ENCODE assay signal across 6 cellular contexts in the genomic region with DNA sequence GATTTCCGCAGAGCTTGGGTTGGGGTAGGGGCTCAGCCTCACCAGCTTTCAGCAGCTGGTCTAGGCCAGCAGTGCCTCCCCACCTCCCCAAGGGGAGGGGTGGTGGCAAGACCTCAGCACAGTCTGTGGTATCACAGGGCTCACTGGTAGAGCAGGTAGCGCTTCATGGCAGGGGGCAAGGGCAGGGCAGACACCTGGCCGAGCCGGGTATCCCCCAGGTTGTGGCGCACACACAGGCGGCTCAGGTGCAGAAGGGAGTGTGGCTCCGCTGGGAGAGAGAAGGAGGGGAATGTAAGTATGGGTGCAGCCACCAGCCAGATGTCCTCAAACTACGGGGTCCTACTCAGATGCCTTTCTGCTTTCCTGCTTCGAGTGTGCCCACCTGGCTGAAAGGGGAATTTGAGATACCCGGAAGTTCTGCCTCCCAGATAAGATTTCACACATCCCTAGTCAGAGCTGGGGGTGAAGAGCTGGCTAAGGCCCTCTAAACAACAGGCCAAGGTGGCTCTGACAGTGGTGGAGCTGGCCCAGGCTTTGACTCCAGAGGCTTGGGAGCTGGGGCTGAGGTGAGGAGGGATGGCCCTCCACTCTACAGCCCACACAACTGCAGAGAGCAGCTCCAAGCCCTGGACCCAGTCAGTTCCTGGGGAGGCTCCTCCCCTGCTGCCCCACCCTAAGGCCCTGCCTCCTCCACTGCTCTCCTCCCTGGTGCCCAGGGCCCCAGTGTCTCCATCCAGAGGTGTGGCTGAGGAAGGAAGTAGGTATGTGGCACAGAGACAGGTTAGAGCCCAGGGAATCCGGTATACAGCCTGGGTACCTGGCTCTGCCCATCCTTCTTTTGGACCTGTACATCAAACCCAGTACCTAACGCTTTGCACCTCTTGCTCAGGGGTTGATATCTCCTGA. TPM values are rescaled to one million over a fixed set of nuclear protein-coding genes. Genes with fewer than 3 reads are reported as not detected.
DNase-seq lines count a peak whose midpoint lies in the region; ATAC-seq and TF ChIP-seq lines count a peak whose summit lies in the region.

No MANE protein-coding gene starts in this region.

- no TSS peak for BruUV-seq in Panc1 (replicated peaks; lab: Mats Ljungman, UMichigan)

- CTCF ChIA-PET in Panc1 (lab: Charles Lee): interaction anchor here (1.2 kb wide), 1 partner anchor 105 kb away, joined by 5 read pairs; a partner anchor contains a TSS

- H3K27ac ChIP-seq in Panc1 (ENCODE audit: low read length): peak overlapping the region; percentile 88

- H3K4me3 ChIP-seq in Panc1 (ENCODE audit: low read depth in 2 of 2, low read length in 2 of 2): peak overlapping the region; percentile 75 to 84

- peaks cover 28% of the 10 kb centered on the region for H3K4me1 ChIP-seq in Panc1 (ENCODE audit: control insufficient read depth, insufficient read depth, low read length)

- DNase-seq in GM13977 (ENCODE audit: low spot score) (peak; percentile 41), Panc1 (ENCODE audit: low read depth, low spot score) (no peak), nucleus accumbens (lab: John Stamatoyannopoulos, UW) (no peak)
- DNase-seq in stimulated activated CD4-positive, alpha-beta T cell treated with anti-CD3 and anti-CD28 coated beads, Interleukin-2, amount 100 ng/mL, for 24 hours: peak; percentile 37 to 66

- ATAC-seq in Panc1 (peak; percentile 55), esophagus mucosa (peak; percentile 53), GM19452 (IDR thresholded peaks at IDR 0.05; ENCODE audit: unreplicated experiment) (no peak)

- no peaks in the 10 kb centered on the region for H3K9me3 ChIP-seq in Panc1 (ENCODE audit: control insufficient read depth, insufficient read depth, low read depth, low read length)

- intact Hi-C loops in Panc1 (cut with micrococcal nuclease; ENCODE audit: unreplicated experiment): no loop called here

- in situ Hi-C loops in GM13977 (cut with MboI; ENCODE audit: low pct_unique_long_range_greater_than_20kb, low sequenced_read_pairs, unreplicated experiment): no loop called here
- in situ Hi-C loops in Panc1 (cut with HindIII; ENCODE audit: low pct_unique_long_range_greater_than_20kb, low sequenced_read_pairs): no loop called here

- TF ChIP-seq CTCF in GM13977 (IDR thresholded peaks at IDR 0.05; ENCODE audit: extremely low read depth, insufficient read depth, missing control alignments): no peak
- no peak for TF ChIP-seq CTCF in Panc1 (IDR thresholded peaks at IDR 0.05)

- peaks cover 6% of the 10 kb centered on the region; the same call in 1 of the 2 replicates for H3K36me3 ChIP-seq in Panc1 (ENCODE audit: control insufficient read depth, insufficient read depth, low read length)

- H3K27me3 ChIP-seq in Panc1 (ENCODE audit: control insufficient read depth, insufficient read depth, low read length): no peaks in the 10 kb centered on the region

- POLR2A ChIA-PET in Panc1 (lab: Charles Lee): interaction anchor here (0.6 kb wide), 2 partner anchors 11 to 23 kb away, joined by 4 to 8 read pairs; no protein-coding TSS in a partner anchor

RNA-seq across cellular contexts. Expression of a gene that starts 1.8 kb away (rescaled TPM):
- 11.6 TPM for total RNA-seq in Panc1 (2021; ENCODE audit: unreplicated experiment)
- 10.6 TPM for polyA plus RNA-seq in Panc1 (2012; ENCODE audit: insufficient read length)
- total RNA-seq in esophagus mucosa: 6.4 TPM

RNA-seq across cellular contexts. Expression of a gene that starts 4.0 kb away (rescaled TPM):
- total RNA-seq in Panc1 (2021; ENCODE audit: unreplicated experiment) (693 TPM), esophagus mucosa (629 TPM)
- polyA plus RNA-seq in Panc1 (2012; ENCODE audit: insufficient read length): 1,013 TPM

RNA-seq across cellular contexts. Expression of a gene that starts 19.4 kb away (rescaled TPM):
- total RNA-seq in Panc1 (2021; ENCODE audit: unreplicated experiment) (104 TPM), esophagus mucosa (91.1 TPM)
- 72.1 TPM for polyA plus RNA-seq in Panc1 (2012; ENCODE audit: insufficient read length)

RNA-seq across cellular contexts. Expression of a gene that starts 20.2 kb away (rescaled TPM):
- total RNA-seq in Panc1 (2021; ENCODE audit: unreplicated experiment): 59.0 TPM
- 33.8 TPM for polyA plus RNA-seq in Panc1 (2012; ENCODE audit: insufficient read length)
- total RNA-seq in esophagus mucosa: 13.9 TPM

RNA-seq across cellular contexts. Expression of a gene that starts 30.6 kb away (rescaled TPM):
- total RNA-seq in Panc1 (2021; ENCODE audit: unreplicated experiment) (0.21 TPM), esophagus mucosa (not detected)
- polyA plus RNA-seq in Panc1 (2012; ENCODE audit: insufficient read length): 1.1 TPM

Comparison
In these comparisons a context has a peak if more than half of its experiments do, and no peak if none do; other contexts are left out.
1. DNase-seq: peak in GM13977 (single experiment) and stimulated activated CD4-positive, alpha-beta T cell treated with anti-CD3 and anti-CD28 coated beads, Interleukin-2, amount 100 ng/mL, for 24 hours (2 of 2); none in Panc1 (single experiment) and nucleus accumbens (0 of 56).